8 cellular contexts compared by ENCODE assay signal in genomic region chr7:7968544-7969305, GRCh38. TPM values are rescaled to one million over a fixed set of nuclear protein-coding genes. Genes with fewer than 3 reads are reported as not detected.
DNase-seq lines count a peak whose midpoint lies in the region; ATAC-seq and TF ChIP-seq lines count a peak whose summit lies in the region.

TSS of gene GLCCI1 (plus strand) at chr7:7968796. CDS start at chr7:7969351, 555 bp downstream.

- peak within 1 kb of the TSS; percentile 91 for H3K27ac Mint-ChIP-seq in activated T-helper 1 cell treated with anti-CD3 and anti-CD28 coated beads, Interleukin-12 subunit alpha, Interleukin-12 subunit beta, Interleukin-2, Interleukin-4 antibody, amounts not matched to agents 30 ng/mL and 10 ng/mL and 1 ng/mL, durations not matched to agents 14 hours and 24 hours and 36 hours
- peak within 1 kb of the TSS; percentile 80 to 97 (median 92) for H3K27ac Mint-ChIP-seq in naive B cell
- H3K27ac Mint-ChIP-seq in stimulated activated memory B cell treated with anti-CD40 and anti-IgM and Interleukin-4, amounts not matched to agents 10 μg/mL and 1 μg/mL and 100 μg/mL, for 72 hours = no peak within 1 kb of the TSS

- H3K27ac ChIP-seq in DND-41 (ENCODE audit: low read length) (peak within 1 kb of the TSS; percentile 96), GM23248 (peak within 1 kb of the TSS; percentile 53)

- WGBS in GM23248 (ENCODE audit: low coverage in 1 of 2, low lambda C conversion rate in 2 of 2, missing lambda C conversion rate in 2 of 2), 2 experiments = 0 to 1% methylated on average over 28 to 64 of the region's 77 CpGs

- H3K4me3 ChIP-seq in DND-41 (ENCODE audit: low read depth in 1 of 2, low read length in 2 of 2) (peak within 1 kb of the TSS; percentile 61 to 74), GM23248 (peak within 1 kb of the TSS; percentile 83)

- peak within 1 kb of the TSS; percentile 96 for H3K9ac ChIP-seq in DND-41 (ENCODE audit: low read depth, low read length)
- H3K9ac ChIP-seq in GM23248 = peak within 1 kb of the TSS; percentile 82

- TF ChIP-seq CTCF in DND-41 (IDR thresholded peaks at IDR 0.05; ENCODE audit: borderline replicate concordance, extremely low read depth, low read length, poor library complexity, severe bottlenecking) = no peak

- H3F3A ChIP-seq in GM23248 (ENCODE audit: insufficient read depth) = peaks cover 3% of the 10 kb centered on the region; the same call in 1 of the 2 replicates

- intact Hi-C loops in activated T-helper 1 cell treated with anti-CD3 and anti-CD28 coated beads, Interleukin-12 subunit alpha, Interleukin-12 subunit beta, Interleukin-2, Interleukin-4 antibody, amounts not matched to agents 30 ng/mL and 10 ng/mL and 1 ng/mL, durations not matched to agents 14 hours and 24 hours and 36 hours (cut with micrococcal nuclease) = loop anchor here (1.0 to 2.0 kb wide), 15 partner anchors 23 to 786 kb away; partner anchors contain the start of genes C1GALT1, MIOS and UMAD1

- no peaks in the 10 kb centered on the region for H3K9me3 ChIP-seq in DND-41 (ENCODE audit: insufficient read depth, low read length, severe bottlenecking)
- H3K9me3 ChIP-seq in GM23248 (ENCODE audit: low read depth) = no peaks in the 10 kb centered on the region

- DNase-seq in DND-41 (peak; percentile 98), GM23248 (peak; percentile 97), Kasumi-1 (lab: John Stamatoyannopoulos, UW) (peak; percentile 87 to 93), RPMI7951 (ENCODE audit: low read depth) (peak; percentile 97), fibroblast of gingiva (ENCODE audit: low read depth) (peak; percentile 95), naive B cell (peak; percentile 97)
- peak; percentile 95 for DNase-seq in activated T-helper 1 cell treated with anti-CD3 and anti-CD28 coated beads, Interleukin-12 subunit alpha, Interleukin-12 subunit beta, Interleukin-2, Interleukin-4 antibody, amounts not matched to agents 30 ng/mL and 10 ng/mL and 1 ng/mL, durations not matched to agents 14 hours and 24 hours and 36 hours (ENCODE audit: low spot score)

- H3K9me3 Mint-ChIP-seq in activated T-helper 1 cell treated with anti-CD3 and anti-CD28 coated beads, Interleukin-12 subunit alpha, Interleukin-12 subunit beta, Interleukin-2, Interleukin-4 antibody, amounts not matched to agents 30 ng/mL and 10 ng/mL and 1 ng/mL, durations not matched to agents 14 hours and 24 hours and 36 hours = no peaks in the 10 kb centered on the region
- no peaks in the 10 kb centered on the region for H3K9me3 Mint-ChIP-seq in naive B cell
- H3K9me3 Mint-ChIP-seq in stimulated activated memory B cell treated with anti-CD40 and anti-IgM and Interleukin-4, amounts not matched to agents 10 μg/mL and 1 μg/mL and 100 μg/mL, for 72 hours = no peaks in the 10 kb centered on the region

- H3K4me3 Mint-ChIP-seq in activated T-helper 1 cell treated with anti-CD3 and anti-CD28 coated beads, Interleukin-12 subunit alpha, Interleukin-12 subunit beta, Interleukin-2, Interleukin-4 antibody, amounts not matched to agents 30 ng/mL and 10 ng/mL and 1 ng/mL, durations not matched to agents 14 hours and 24 hours and 36 hours = peak within 1 kb of the TSS; percentile 89
- H3K4me3 Mint-ChIP-seq in naive B cell = peak within 1 kb of the TSS in 7 of 8 donors; percentile 83 to 97 (median 96)
- H3K4me3 Mint-ChIP-seq in stimulated activated memory B cell treated with anti-CD40 and anti-IgM and Interleukin-4, amounts not matched to agents 10 μg/mL and 1 μg/mL and 100 μg/mL, for 72 hours = peak within 1 kb of the TSS; percentile 87

- no peaks in the 10 kb centered on the region for H3K36me3 Mint-ChIP-seq in activated T-helper 1 cell treated with anti-CD3 and anti-CD28 coated beads, Interleukin-12 subunit alpha, Interleukin-12 subunit beta, Interleukin-2, Interleukin-4 antibody, amounts not matched to agents 30 ng/mL and 10 ng/mL and 1 ng/mL, durations not matched to agents 14 hours and 24 hours and 36 hours (ENCODE audit: low read depth)
- no peaks in the 10 kb centered on the region for H3K36me3 Mint-ChIP-seq in naive B cell
- no peaks in the 10 kb centered on the region for H3K36me3 Mint-ChIP-seq in stimulated activated memory B cell treated with anti-CD40 and anti-IgM and Interleukin-4, amounts not matched to agents 10 μg/mL and 1 μg/mL and 100 μg/mL, for 72 hours

- H3K27me3 ChIP-seq in DND-41 (ENCODE audit: insufficient read depth, low read length, poor library complexity) (no peaks in the 10 kb centered on the region), GM23248 (replicated peaks; ENCODE audit: insufficient read depth) (no peaks in the 10 kb centered on the region)

- peak within 1 kb of the TSS; percentile 95 for H2AFZ ChIP-seq in DND-41 (ENCODE audit: low read depth, low read length)
- peak within 1 kb of the TSS; percentile 98 for H2AFZ ChIP-seq in GM23248

- H3K4me2 ChIP-seq in DND-41 (ENCODE audit: insufficient read depth, low read length) = peak within 1 kb of the TSS; percentile 63
- peak within 1 kb of the TSS; percentile 95 for H3K4me2 ChIP-seq in GM23248 (ENCODE audit: unreplicated experiment)

- H3K79me2 ChIP-seq in DND-41 (ENCODE audit: insufficient read depth, low read length) (peaks cover 46% of the 10 kb centered on the region), GM23248 (ENCODE audit: insufficient read depth) (0 out of 2 replicates have a peak, but pooled peaks cover 11% of the 10 kb centered on the region)

- H3K9me2 ChIP-seq in GM23248 (ENCODE audit: insufficient read depth) = no peaks in the 10 kb centered on the region

- H3K4me1 ChIP-seq in DND-41 (ENCODE audit: insufficient read depth, low read length) (peaks cover 51% of the 10 kb centered on the region), GM23248 (ENCODE audit: insufficient read depth) (peaks cover 14% of the 10 kb centered on the region)

- H4K20me1 ChIP-seq in DND-41 (ENCODE audit: insufficient read depth, low read length) (peaks cover 17% of the 10 kb centered on the region; the same call in 1 of the 2 replicates), GM23248 (ENCODE audit: insufficient read depth) (no peaks in the 10 kb centered on the region)

- peak; percentile 95 for ATAC-seq in DND-41 (ENCODE audit: insufficient read depth, low read depth)
- peak; percentile 82 to 85 for ATAC-seq in naive B cell (ENCODE audit: low read depth in 2 of 2)
- ATAC-seq in stimulated activated memory B cell treated with anti-CD40 and anti-IgM and Interleukin-4, amounts not matched to agents 10 μg/mL and 1 μg/mL and 100 μg/mL, for 72 hours = peak; percentile 96

- peaks cover 20% of the 10 kb centered on the region for H3K4me1 Mint-ChIP-seq in activated T-helper 1 cell treated with anti-CD3 and anti-CD28 coated beads, Interleukin-12 subunit alpha, Interleukin-12 subunit beta, Interleukin-2, Interleukin-4 antibody, amounts not matched to agents 30 ng/mL and 10 ng/mL and 1 ng/mL, durations not matched to agents 14 hours and 24 hours and 36 hours (ENCODE audit: low read depth)
- peaks cover 17 to 32% (median 21%) of the 10 kb centered on the region in 3 donors for H3K4me1 Mint-ChIP-seq in naive B cell
- H3K4me1 Mint-ChIP-seq in stimulated activated memory B cell treated with anti-CD40 and anti-IgM and Interleukin-4, amounts not matched to agents 10 μg/mL and 1 μg/mL and 100 μg/mL, for 72 hours = peaks cover 19% of the 10 kb centered on the region

- in situ Hi-C loops in GM23248 (cut with MboI) = no loop called here

- no peaks in the 10 kb centered on the region for H3K27me3 Mint-ChIP-seq in activated T-helper 1 cell treated with anti-CD3 and anti-CD28 coated beads, Interleukin-12 subunit alpha, Interleukin-12 subunit beta, Interleukin-2, Interleukin-4 antibody, amounts not matched to agents 30 ng/mL and 10 ng/mL and 1 ng/mL, durations not matched to agents 14 hours and 24 hours and 36 hours (ENCODE audit: insufficient read depth)
- no peaks in the 10 kb centered on the region for H3K27me3 Mint-ChIP-seq in naive B cell
- H3K27me3 Mint-ChIP-seq in stimulated activated memory B cell treated with anti-CD40 and anti-IgM and Interleukin-4, amounts not matched to agents 10 μg/mL and 1 μg/mL and 100 μg/mL, for 72 hours = no peaks in the 10 kb centered on the region

- H3K36me3 ChIP-seq in DND-41 (ENCODE audit: insufficient read depth, low read length) = no peaks in the 10 kb centered on the region; the same call in 1 of the 2 replicates
- H3K36me3 ChIP-seq in GM23248 (ENCODE audit: low read depth) = no peaks in the 10 kb centered on the region

RNA-seq across cellular contexts. Expression of gene GLCCI1, which starts in this region (rescaled TPM):
- total RNA-seq in GM23248 (2014; rRNA removed; shearing (Covaris generic)) = 1.6 and 3.0 TPM in 2 replicates
- polyA plus RNA-seq in GM23248 (2016; fragmentation: Nextera tagmentation; extraction: Ambion mirVana) (0.98 and 2.5 TPM in 2 replicates), naive B cell (ENCODE audit: low read depth in 6 of 6) (10 to 100 TPM; 17.2 to 35.4 (median 20.9) TPM)
- 2.6 and 3.1 TPM in 2 replicates for total RNA-seq in RPMI7951 (2014; rRNA removed; shearing (Covaris generic))
- 13.4 and 13.5 TPM in 2 replicates for total RNA-seq in activated T-helper 1 cell treated with anti-CD3 and anti-CD28 coated beads, Interleukin-12 subunit alpha, Interleukin-12 subunit beta, Interleukin-2, Interleukin-4 antibody, amounts not matched to agents 30 ng/mL and 10 ng/mL and 1 ng/mL, durations not matched to agents 14 hours and 24 hours and 36 hours

Comparison
In these comparisons a context has a peak if more than half of its experiments do, and no peak if none do; other contexts are left out.
1. Peak in every context shown above with its lines: DNase-seq, ATAC-seq, H3K4me3 ChIP-seq and H3K27ac ChIP-seq.